1 cellular context compared by ENCODE assay signal in the genomic region with DNA sequence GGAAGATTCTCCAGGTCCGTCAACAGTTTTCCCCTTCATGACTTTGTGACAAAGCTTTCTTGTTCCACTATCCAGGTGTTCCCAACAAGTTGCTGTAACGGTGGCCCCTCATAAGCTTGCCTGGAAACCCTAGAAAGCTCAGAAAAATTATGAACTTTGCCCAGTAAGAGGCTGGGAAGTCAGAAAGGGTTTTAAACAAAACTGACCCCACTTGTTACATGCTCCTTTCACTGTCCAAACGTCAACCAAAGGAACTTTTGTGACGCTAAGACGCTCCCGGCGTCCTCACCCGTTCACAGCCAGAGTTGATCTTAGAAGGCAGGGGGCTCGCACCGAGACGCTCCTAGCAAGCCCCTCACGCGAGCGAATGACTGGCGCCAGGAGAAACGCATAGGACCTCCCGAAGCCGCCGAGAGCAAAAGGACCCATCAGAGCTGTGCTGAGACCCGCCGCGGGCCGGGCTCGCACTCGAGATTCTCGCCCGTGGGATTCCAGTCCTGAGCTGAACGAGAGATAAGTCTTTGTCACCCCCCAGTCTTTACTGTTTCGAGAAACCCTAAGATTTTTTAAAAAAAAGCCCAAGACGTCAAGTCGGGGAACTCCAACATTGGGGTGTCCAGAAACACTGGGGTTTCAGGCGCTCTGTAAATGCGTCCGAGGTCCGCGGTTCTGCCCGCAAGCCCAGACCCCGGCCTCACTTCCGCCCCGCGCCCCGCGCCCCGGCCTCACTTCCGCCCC.
TF ChIP-seq lines count a peak whose summit lies in the region.

No MANE protein-coding gene starts in this region.

TF ChIP-seq in HepG2, 621 proteins besides CTCF, POLR2A, EP300 and RAD21 (continued from another document and continues in another):
- TF ChIP-seq, protein P1, sequence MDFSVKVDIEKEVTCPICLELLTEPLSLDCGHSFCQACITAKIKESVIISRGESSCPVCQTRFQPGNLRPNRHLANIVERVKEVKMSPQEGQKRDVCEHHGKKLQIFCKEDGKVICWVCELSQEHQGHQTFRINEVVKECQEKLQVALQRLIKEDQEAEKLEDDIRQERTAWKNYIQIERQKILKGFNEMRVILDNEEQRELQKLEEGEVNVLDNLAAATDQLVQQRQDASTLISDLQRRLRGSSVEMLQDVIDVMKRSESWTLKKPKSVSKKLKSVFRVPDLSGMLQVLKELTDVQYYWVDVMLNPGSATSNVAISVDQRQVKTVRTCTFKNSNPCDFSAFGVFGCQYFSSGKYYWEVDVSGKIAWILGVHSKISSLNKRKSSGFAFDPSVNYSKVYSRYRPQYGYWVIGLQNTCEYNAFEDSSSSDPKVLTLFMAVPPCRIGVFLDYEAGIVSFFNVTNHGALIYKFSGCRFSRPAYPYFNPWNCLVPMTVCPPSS (IDR thresholded peaks at IDR 0.05), result no peak
- TF ChIP-seq ZNF138 (CRISPR knock-in tag; IDR thresholded peaks at IDR 0.05; ENCODE audit: low read depth), result peak; percentile 39; the same call in 1 of the 2 replicates
- no peak for TF ChIP-seq NFKB2 (CRISPR knock-in tag; IDR thresholded peaks at IDR 0.05; ENCODE audit: borderline replicate concordance)
- TF ChIP-seq FOSL2 (CRISPR knock-in tag; IDR thresholded peaks at IDR 0.05), result 0 out of 2 replicates have a peak, but pooled peaks have one; percentile 7
- no peak for TF ChIP-seq RBFOX2 (IDR thresholded peaks at IDR 0.05; ENCODE audit: low read depth, low read length)
- TF ChIP-seq FIP1L1 (IDR thresholded peaks at IDR 0.05; ENCODE audit: borderline replicate concordance, insufficient read depth, low read depth, low read length), result no peak
- no peak for TF ChIP-seq HDAC2 (CRISPR knock-in tag; IDR thresholded peaks at IDR 0.05)
- TF ChIP-seq TEAD2 (CRISPR knock-in tag; IDR thresholded peaks at IDR 0.05), result no peak
- TF ChIP-seq, protein P2, sequence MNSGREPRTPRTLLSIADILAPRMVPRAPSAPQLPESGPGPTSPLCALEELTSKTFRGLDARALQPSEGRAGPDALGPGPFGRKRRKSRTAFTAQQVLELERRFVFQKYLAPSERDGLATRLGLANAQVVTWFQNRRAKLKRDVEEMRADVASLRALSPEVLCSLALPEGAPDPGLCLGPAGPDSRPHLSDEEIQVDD (CRISPR knock-in tag; IDR thresholded peaks at IDR 0.05; ENCODE audit: borderline replicate concordance), result no peak
- TF ChIP-seq PHF8 (CRISPR knock-in tag; IDR thresholded peaks at IDR 0.05), result 0 out of 2 replicates have a peak, but pooled peaks have one; percentile 10
- peak; percentile 68 for TF ChIP-seq ZNF501 (CRISPR knock-in tag; IDR thresholded peaks at IDR 0.05)
- no peak for TF ChIP-seq RXRB (CRISPR knock-in tag; IDR thresholded peaks at IDR 0.05; ENCODE audit: borderline replicate concordance)
- no peak for TF ChIP-seq NFRKB (IDR thresholded peaks at IDR 0.05)
- TF ChIP-seq ZFP90 (CRISPR knock-in tag; IDR thresholded peaks at IDR 0.05; ENCODE audit: borderline replicate concordance), result no peak
- no peak for TF ChIP-seq RFX3 (CRISPR knock-in tag; IDR thresholded peaks at IDR 0.05)
- TF ChIP-seq HIC2 (CRISPR knock-in tag; IDR thresholded peaks at IDR 0.05; ENCODE audit: low read depth), result no peak
- no peak for TF ChIP-seq PLRG1 (conservative IDR thresholded peaks at IDR 0.05)
- TF ChIP-seq CBX2 (IDR thresholded peaks at IDR 0.05; ENCODE audit: low read depth, low read length), result no peak
- TF ChIP-seq CBX2 (CRISPR knock-in tag; IDR thresholded peaks at IDR 0.05; ENCODE audit: low read depth), result no peak
- no peak for TF ChIP-seq ZFP62 (CRISPR knock-in tag; IDR thresholded peaks at IDR 0.05)
- TF ChIP-seq ARNTL (CRISPR knock-in tag; IDR thresholded peaks at IDR 0.05), result no peak
- no peak for TF ChIP-seq ZNF317 (CRISPR knock-in tag; IDR thresholded peaks at IDR 0.05)
- no peak for TF ChIP-seq KLF15 (CRISPR knock-in tag; IDR thresholded peaks at IDR 0.05; ENCODE audit: borderline replicate concordance)
- no peak for TF ChIP-seq ZNF609 (CRISPR knock-in tag; IDR thresholded peaks at IDR 0.05; ENCODE audit: borderline replicate concordance)
- no peak for TF ChIP-seq FOXM1 (CRISPR knock-in tag; IDR thresholded peaks at IDR 0.05)
- no peak for TF ChIP-seq SRSF9 (IDR thresholded peaks at IDR 0.05; ENCODE audit: borderline replicate concordance, insufficient read depth, low read depth, low read length, poor library complexity, severe bottlenecking)
- no peak for TF ChIP-seq ZNF350 (CRISPR knock-in tag; IDR thresholded peaks at IDR 0.05; ENCODE audit: borderline replicate concordance, low read depth)
- TF ChIP-seq ZNF274 (CRISPR knock-in tag; IDR thresholded peaks at IDR 0.05), result no peak
- TF ChIP-seq TBX2 (CRISPR knock-in tag; IDR thresholded peaks at IDR 0.05; ENCODE audit: borderline replicate concordance), result no peak
- TF ChIP-seq SIX4 (CRISPR knock-in tag; IDR thresholded peaks at IDR 0.05), result no peak
- TF ChIP-seq PCBP2 (optimal IDR thresholded peaks at IDR 0.05; ENCODE audit: low read depth, low read length, poor library complexity, severe bottlenecking), result no peak
- TF ChIP-seq, protein P3, sequence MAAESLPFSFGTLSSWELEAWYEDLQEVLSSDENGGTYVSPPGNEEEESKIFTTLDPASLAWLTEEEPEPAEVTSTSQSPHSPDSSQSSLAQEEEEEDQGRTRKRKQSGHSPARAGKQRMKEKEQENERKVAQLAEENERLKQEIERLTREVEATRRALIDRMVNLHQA (CRISPR knock-in tag; IDR thresholded peaks at IDR 0.05), result no peak
- TF ChIP-seq ZNF772 (CRISPR knock-in tag; IDR thresholded peaks at IDR 0.05), result no peak
- no peak for TF ChIP-seq ATF2 (CRISPR knock-in tag; IDR thresholded peaks at IDR 0.05)
- TF ChIP-seq, protein P4, sequence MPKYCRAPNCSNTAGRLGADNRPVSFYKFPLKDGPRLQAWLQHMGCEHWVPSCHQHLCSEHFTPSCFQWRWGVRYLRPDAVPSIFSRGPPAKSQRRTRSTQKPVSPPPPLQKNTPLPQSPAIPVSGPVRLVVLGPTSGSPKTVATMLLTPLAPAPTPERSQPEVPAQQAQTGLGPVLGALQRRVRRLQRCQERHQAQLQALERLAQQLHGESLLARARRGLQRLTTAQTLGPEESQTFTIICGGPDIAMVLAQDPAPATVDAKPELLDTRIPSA (CRISPR knock-in tag; IDR thresholded peaks at IDR 0.05; ENCODE audit: borderline replicate concordance), result no peak; the same call in 1 of the 2 replicates
- TF ChIP-seq SMYD3 (CRISPR knock-in tag; IDR thresholded peaks at IDR 0.05), result no peak
- TF ChIP-seq ZNF564 (CRISPR knock-in tag; IDR thresholded peaks at IDR 0.05), result no peak
- TF ChIP-seq ZSCAN22 (CRISPR knock-in tag; IDR thresholded peaks at IDR 0.05), result 0 out of 2 replicates have a peak, but pooled peaks have one; percentile 6
- TF ChIP-seq, protein P5, sequence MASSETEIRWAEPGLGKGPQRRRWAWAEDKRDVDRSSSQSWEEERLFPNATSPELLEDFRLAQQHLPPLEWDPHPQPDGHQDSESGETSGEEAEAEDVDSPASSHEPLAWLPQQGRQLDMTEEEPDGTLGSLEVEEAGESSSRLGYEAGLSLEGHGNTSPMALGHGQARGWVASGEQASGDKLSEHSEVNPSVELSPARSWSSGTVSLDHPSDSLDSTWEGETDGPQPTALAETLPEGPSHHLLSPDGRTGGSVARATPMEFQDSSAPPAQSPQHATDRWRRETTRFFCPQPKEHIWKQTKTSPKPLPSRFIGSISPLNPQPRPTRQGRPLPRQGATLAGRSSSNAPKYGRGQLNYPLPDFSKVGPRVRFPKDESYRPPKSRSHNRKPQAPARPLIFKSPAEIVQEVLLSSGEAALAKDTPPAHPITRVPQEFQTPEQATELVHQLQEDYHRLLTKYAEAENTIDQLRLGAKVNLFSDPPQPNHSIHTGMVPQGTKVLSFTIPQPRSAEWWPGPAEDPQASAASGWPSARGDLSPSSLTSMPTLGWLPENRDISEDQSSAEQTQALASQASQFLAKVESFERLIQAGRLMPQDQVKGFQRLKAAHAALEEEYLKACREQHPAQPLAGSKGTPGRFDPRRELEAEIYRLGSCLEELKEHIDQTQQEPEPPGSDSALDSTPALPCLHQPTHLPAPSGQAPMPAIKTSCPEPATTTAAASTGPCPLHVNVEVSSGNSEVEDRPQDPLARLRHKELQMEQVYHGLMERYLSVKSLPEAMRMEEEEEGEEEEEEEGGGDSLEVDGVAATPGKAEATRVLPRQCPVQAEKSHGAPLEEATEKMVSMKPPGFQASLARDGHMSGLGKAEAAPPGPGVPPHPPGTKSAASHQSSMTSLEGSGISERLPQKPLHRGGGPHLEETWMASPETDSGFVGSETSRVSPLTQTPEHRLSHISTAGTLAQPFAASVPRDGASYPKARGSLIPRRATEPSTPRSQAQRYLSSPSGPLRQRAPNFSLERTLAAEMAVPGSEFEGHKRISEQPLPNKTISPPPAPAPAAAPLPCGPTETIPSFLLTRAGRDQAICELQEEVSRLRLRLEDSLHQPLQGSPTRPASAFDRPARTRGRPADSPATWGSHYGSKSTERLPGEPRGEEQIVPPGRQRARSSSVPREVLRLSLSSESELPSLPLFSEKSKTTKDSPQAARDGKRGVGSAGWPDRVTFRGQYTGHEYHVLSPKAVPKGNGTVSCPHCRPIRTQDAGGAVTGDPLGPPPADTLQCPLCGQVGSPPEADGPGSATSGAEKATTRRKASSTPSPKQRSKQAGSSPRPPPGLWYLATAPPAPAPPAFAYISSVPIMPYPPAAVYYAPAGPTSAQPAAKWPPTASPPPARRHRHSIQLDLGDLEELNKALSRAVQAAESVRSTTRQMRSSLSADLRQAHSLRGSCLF (CRISPR knock-in tag; IDR thresholded peaks at IDR 0.05; ENCODE audit: borderline replicate concordance), result no peak
- no peak; the same call in 1 of the 2 replicates for TF ChIP-seq ZNF598 (CRISPR knock-in tag; IDR thresholded peaks at IDR 0.05; ENCODE audit: borderline replicate concordance)
- 0 out of 2 replicates have a peak, but pooled peaks have one; percentile 10 for TF ChIP-seq ZNF235 (CRISPR knock-in tag; IDR thresholded peaks at IDR 0.05; ENCODE audit: borderline replicate concordance)
- TF ChIP-seq CAMTA2 (CRISPR knock-in tag; IDR thresholded peaks at IDR 0.05; ENCODE audit: borderline replicate concordance), result no peak
- no peak for TF ChIP-seq GFI1 (CRISPR knock-in tag; IDR thresholded peaks at IDR 0.05; ENCODE audit: borderline replicate concordance)
- no peak for TF ChIP-seq NR2F1 (CRISPR knock-in tag; IDR thresholded peaks at IDR 0.05)
- no peak for TF ChIP-seq SNAI1 (CRISPR knock-in tag; IDR thresholded peaks at IDR 0.05; ENCODE audit: borderline replicate concordance)
- no peak for TF ChIP-seq ZNF10 (CRISPR knock-in tag; IDR thresholded peaks at IDR 0.05; ENCODE audit: borderline replicate concordance, low read depth)
